ENCODE assay signal across 8 cellular contexts in the genomic region with DNA sequence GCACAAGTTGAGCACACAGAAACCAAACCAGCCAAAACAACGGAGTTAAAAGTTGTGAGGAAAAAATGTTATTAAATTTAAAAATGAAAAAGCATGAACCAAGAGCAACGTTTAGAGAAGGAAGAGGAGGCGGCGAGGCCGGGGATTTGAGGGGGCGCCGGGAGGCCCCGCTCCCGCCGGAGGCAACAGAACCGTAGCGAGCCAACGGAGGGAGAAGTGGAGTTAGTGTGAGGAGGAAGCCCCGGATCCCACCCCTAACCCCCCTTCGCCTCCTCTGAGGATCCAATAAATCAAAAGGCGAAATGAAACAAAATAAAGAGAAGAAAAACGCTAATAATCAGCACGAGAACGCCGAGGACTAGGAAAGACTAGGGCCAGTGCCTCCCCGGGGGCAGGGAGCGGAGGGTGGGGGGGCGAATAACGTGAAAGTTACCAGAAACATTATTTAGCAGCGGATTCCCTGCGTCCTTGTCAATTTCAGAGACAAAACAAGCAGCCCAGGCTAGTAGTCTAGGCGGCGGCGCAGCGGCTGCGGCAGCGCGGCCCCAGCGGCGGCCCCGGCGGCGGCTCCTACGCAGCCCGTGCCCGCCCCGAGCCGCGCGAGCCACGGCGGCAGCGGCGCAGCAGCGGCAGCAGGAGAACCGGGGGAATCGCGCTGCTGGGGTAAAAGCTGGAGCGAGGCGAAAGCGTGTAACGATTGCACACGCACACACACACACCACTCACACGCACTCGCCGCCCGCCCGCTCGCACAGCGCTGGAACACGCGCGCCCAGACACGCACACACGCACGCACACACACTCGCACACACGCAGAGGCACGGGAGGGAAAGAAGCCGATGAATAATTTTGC. TPM values are rescaled to one million over a fixed set of nuclear protein-coding genes. Genes with fewer than 3 reads are reported as not detected.
DNase-seq lines count a peak whose midpoint lies in the region; ATAC-seq and TF ChIP-seq lines count a peak whose summit lies in the region.

No MANE protein-coding gene starts in this region.

- H4K91ac ChIP-seq in mesenchymal stem cell (ENCODE audit: low read length), result peak overlapping the region; percentile 87

- H2BK120ac ChIP-seq in mesenchymal stem cell (ENCODE audit: low read depth, low read length), result peak overlapping the region; percentile 87

- H2BK5ac ChIP-seq in mesenchymal stem cell (ENCODE audit: low read depth, low read length, poor library complexity, severe bottlenecking), result peak overlapping the region; percentile 72

- H2AK5ac ChIP-seq in mesenchymal stem cell (ENCODE audit: low read length, severe bottlenecking), result no peak overlapping the region

- no peak for TF ChIP-seq CTCF in upper lobe of right lung (IDR thresholded peaks at IDR 0.05)

- no peak overlapping the region for H2BK15ac ChIP-seq in mesenchymal stem cell (ENCODE audit: low read depth, poor library complexity, severe bottlenecking)

- no peak overlapping the region for H2AFZ ChIP-seq in mesenchymal stem cell (ENCODE audit: low read depth, low read length)

- ATAC-seq in HG02571 (IDR thresholded peaks at IDR 0.05; ENCODE audit: unreplicated experiment) (peak; percentile 36), upper lobe of right lung (peak; percentile 43)

- DNase-seq in NCI-H524 (lab: John Stamatoyannopoulos, UW) (peak; percentile 27 to 67), NCI-H524 treated with DMSO at 0.1 percent for 48 hours (lab: John Stamatoyannopoulos, UW) (no peak), RPMI7951 (ENCODE audit: low read depth) (peak; percentile 60), mesenchymal stem cell (peak; percentile 46), upper lobe of right lung (no peak), SHP77 treated with DMSO at 0.1 percent for 48 hours (lab: John Stamatoyannopoulos, UW) (no peak)
- DNase-seq in effector memory CD4-positive, alpha-beta T cell, result no peak

- H3K27me3 ChIP-seq in effector memory CD4-positive, alpha-beta T cell (replicated peaks; ENCODE audit: control insufficient read depth, insufficient read depth, low read length, poor library complexity, severe bottlenecking), result peaks cover 62% of the 10 kb centered on the region
- peaks cover 0 to 11% of the 10 kb centered on the region in 2 experiments for H3K27me3 ChIP-seq in mesenchymal stem cell (ENCODE audit: control insufficient read depth in 1 of 2, insufficient read depth in 1 of 2, low read length in 2 of 2)
- peaks cover 4% of the 10 kb centered on the region for H3K27me3 ChIP-seq in upper lobe of right lung

- no peaks in the 10 kb centered on the region for H3K36me3 ChIP-seq in effector memory CD4-positive, alpha-beta T cell (ENCODE audit: control insufficient read depth, insufficient read depth, low read length)
- H3K36me3 ChIP-seq in mesenchymal stem cell (ENCODE audit: control insufficient read depth in 1 of 2, insufficient read depth in 2 of 2, low read depth in 1 of 2, low read length in 2 of 2), result peaks cover 0 to 7% of the 10 kb centered on the region in 2 experiments
- H3K36me3 ChIP-seq in upper lobe of right lung, result no peaks in the 10 kb centered on the region

- peak overlapping the region; percentile 98 to 99 for H3K4ac ChIP-seq in mesenchymal stem cell (ENCODE audit: low read depth in 1 of 2, low read length in 2 of 2)

- intact Hi-C loops in upper lobe of right lung (cut with DNase I), result no loop called here

- H3K23ac ChIP-seq in mesenchymal stem cell (ENCODE audit: low read length in 2 of 2), result peak overlapping the region; percentile 90 to 100

- peaks cover 2% of the 10 kb centered on the region for H3K79me1 ChIP-seq in mesenchymal stem cell (replicated peaks; ENCODE audit: low read length, poor library complexity, severe bottlenecking)

- peak overlapping the region; percentile 95 for H3K4me2 ChIP-seq in mesenchymal stem cell (ENCODE audit: low read length, poor library complexity, severe bottlenecking)

- peak overlapping the region; percentile 19 to 100 for H3K14ac ChIP-seq in mesenchymal stem cell (ENCODE audit: low read length in 2 of 2)

- peak overlapping the region; percentile 73 for H3K4me3 ChIP-seq in effector memory CD4-positive, alpha-beta T cell (ENCODE audit: insufficient read depth, low read depth, low read length, poor library complexity, severe bottlenecking)
- H3K4me3 ChIP-seq in mesenchymal stem cell (ENCODE audit: insufficient read depth in 1 of 2, low read depth in 1 of 2, low read length in 2 of 2) (peak overlapping the region; percentile 95 to 100), upper lobe of right lung (peak overlapping the region; percentile 76)

- no peaks in the 10 kb centered on the region for H3K9me3 ChIP-seq in effector memory CD4-positive, alpha-beta T cell (ENCODE audit: control insufficient read depth, low read length)
- H3K9me3 ChIP-seq in mesenchymal stem cell (ENCODE audit: control insufficient read depth, low read length) (no peaks in the 10 kb centered on the region), upper lobe of right lung (no peaks in the 10 kb centered on the region)

- H4K8ac ChIP-seq in mesenchymal stem cell (ENCODE audit: low read length), result peak overlapping the region; percentile 89

- peaks cover 17% of the 10 kb centered on the region for H3K4me1 ChIP-seq in effector memory CD4-positive, alpha-beta T cell (ENCODE audit: control insufficient read depth, insufficient read depth, low read length, poor library complexity, severe bottlenecking)
- H3K4me1 ChIP-seq in mesenchymal stem cell (ENCODE audit: control insufficient read depth, insufficient read depth, low read depth, low read length) (peaks cover 7% of the 10 kb centered on the region), upper lobe of right lung (peaks cover 4% of the 10 kb centered on the region)

- H2BK12ac ChIP-seq in mesenchymal stem cell (ENCODE audit: low read length in 2 of 2), result peak overlapping the region; percentile 28 to 100

- H3K9ac ChIP-seq in mesenchymal stem cell (ENCODE audit: low read length), result peak overlapping the region; percentile 99

- under 1% methylated on average over 48 of the region's 75 CpGs for WGBS in mesenchymal stem cell

- H3K27ac ChIP-seq in effector memory CD4-positive, alpha-beta T cell (ENCODE audit: insufficient read depth, low read length, poor library complexity, severe bottlenecking), result no peak overlapping the region
- H3K27ac ChIP-seq in mesenchymal stem cell (ENCODE audit: low read length, poor library complexity, severe bottlenecking), result peak overlapping the region; percentile 82
- H3K27ac ChIP-seq in upper lobe of right lung, result peak overlapping the region; percentile 85

- peak overlapping the region; percentile 100 for H3K18ac ChIP-seq in mesenchymal stem cell (ENCODE audit: low read depth in 1 of 2, low read length in 2 of 2)

RNA-seq across cellular contexts. Expression of a gene that starts 1.7 kb away (rescaled TPM):
- 21.5 and 28.6 TPM in 2 replicates for total RNA-seq in RPMI7951 (2014; rRNA removed; shearing (Covaris generic))
- 69.3 TPM for polyA plus RNA-seq in mesenchymal stem cell (2013, experiment 1 of 2)
- 68.8 TPM for polyA plus RNA-seq in mesenchymal stem cell (2013, experiment 2 of 2)
- total RNA-seq in upper lobe of right lung, result 26.7 TPM

Comparison
In these comparisons a context has a peak if more than half of its experiments do, and no peak if none do; other contexts are left out.
1. DNase-seq: peak in NCI-H524 (2 of 2), RPMI7951 (single experiment) and mesenchymal stem cell (single experiment); none in NCI-H524 treated with DMSO at 0.1 percent for 48 hours (single experiment), effector memory CD4-positive, alpha-beta T cell (0 of 3), upper lobe of right lung (single experiment) and SHP77 treated with DMSO at 0.1 percent for 48 hours (single experiment).
2. Peak in every context shown above with its lines, with median percentiles within 50 percentile points of each other: H3K4me3 ChIP-seq.